1 cellular context compared by ENCODE assay signal in the genomic region with DNA sequence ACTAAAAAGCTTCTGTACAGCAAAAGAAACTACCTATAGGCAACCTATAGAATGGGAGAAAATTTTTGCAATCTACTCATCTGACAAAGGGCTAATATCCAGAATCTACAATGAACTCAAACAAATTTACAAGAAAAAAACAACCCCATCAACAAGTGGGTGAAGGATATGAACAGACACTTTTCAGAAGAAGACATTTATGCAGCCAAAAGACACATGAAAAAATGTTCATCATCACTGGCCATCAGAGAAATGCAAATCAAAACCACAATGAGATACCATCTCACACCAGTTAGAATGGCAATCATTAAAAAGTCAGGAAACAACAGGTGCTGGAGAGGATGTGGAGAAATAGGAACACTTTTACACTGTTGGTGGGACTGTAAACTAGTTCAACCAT.
TF ChIP-seq lines count a peak whose summit lies in the region.
"Not testable (repeated sequence)": the region's sequence is repeated elsewhere in the genome, so short reads cannot be mapped to it uniquely, and the experiment has no call there.

No MANE protein-coding gene starts in this region.

- CTCF ChIA-PET in HEK293 (lab: Yijun Ruan, JAX): not testable (repeated sequence)

- peaks cover 11% of the 10 kb centered on the region for H3K4me1 ChIP-seq in HEK293 (ENCODE audit: control insufficient read depth, insufficient read depth, low read length)

- not testable (repeated sequence) for H3K36me3 ChIP-seq in HEK293 (ENCODE audit: control insufficient read depth in 2 of 2, insufficient read depth in 1 of 2, low read length in 2 of 2)

- POLR2A ChIA-PET in HEK293 (lab: Yijun Ruan, JAX): not testable (repeated sequence)

- TF ChIP-seq CTCF in HEK293 (tag by site-specific recombination; IDR thresholded peaks at IDR 0.05): not testable (repeated sequence)

- H3K27ac ChIP-seq in HEK293 (ENCODE audit: extremely low read depth, low read depth, low read length): not testable (repeated sequence)

- not testable (repeated sequence) for H3K4me3 ChIP-seq in HEK293 (ENCODE audit: low read depth, low read length)

- H3K9me3 ChIP-seq in HEK293 (ENCODE audit: control insufficient read depth, insufficient read depth, low read depth, low read length): not testable (repeated sequence)

TF ChIP-seq in HEK293, 187 proteins besides CTCF, POLR2A, EP300 and RAD21:
- peak; percentile 88 for TF ChIP-seq SCRT2 (tag by site-specific recombination; IDR thresholded peaks at IDR 0.05)
- TF ChIP-seq SCRT1 (tag by site-specific recombination; IDR thresholded peaks at IDR 0.05; ENCODE audit: borderline replicate concordance): peak; percentile 78
